ENCODE assay signal across 7 cellular contexts in the genomic region with DNA sequence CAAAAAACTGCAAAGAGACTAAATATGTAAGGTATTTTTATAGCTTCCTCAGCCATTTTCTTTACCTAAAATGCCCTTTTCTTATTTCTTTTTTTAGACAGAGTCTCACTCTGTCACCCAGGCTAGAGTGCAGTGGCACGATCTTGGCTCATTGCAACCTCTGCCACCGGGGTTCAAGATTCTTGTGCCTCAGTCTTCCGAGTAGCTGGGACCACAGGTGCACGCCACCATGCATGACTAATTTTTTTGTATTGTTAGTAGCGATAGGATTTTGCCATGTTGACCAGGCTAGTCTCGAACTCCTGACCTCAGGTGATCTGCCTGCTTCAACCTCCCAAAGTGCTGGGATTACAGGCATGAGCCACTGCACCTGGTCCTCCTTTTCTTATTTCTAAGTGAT.
A peak's percentile ranks its signal among the peaks of the same experiment; 100 is the strongest.
DNase-seq lines count a peak whose midpoint lies in the region; ATAC-seq and TF ChIP-seq lines count a peak whose summit lies in the region.
"Not testable (repeated sequence)": the region's sequence is repeated elsewhere in the genome, so short reads cannot be mapped to it uniquely, and the experiment has no call there.

No MANE protein-coding gene starts in this region.

- H3K27me3 Mint-ChIP-seq in CD4-positive, alpha-beta T cell; activated CD4-positive, alpha-beta T cell treated with anti-CD3 and anti-CD28 coated beads, Interleukin-2, amount 10 ng/mL, durations not matched to agents 24 days and 14 days; activated T-helper 17 cell treated with anti-CD3 and anti-CD28 coated beads, Interleukin-2, amount 50 U/mL, for 72 hours; dendritic cell treated with granulocyte-macrophage colony-stimulating factor and Interleukin-4, amounts not matched to agents 40 ng/mL and 50 ng/mL, for 4 days: not testable (repeated sequence)

- not testable (repeated sequence) for DNase-seq in CD4-positive, alpha-beta T cell; activated CD4-positive, alpha-beta T cell treated with anti-CD3 and anti-CD28 coated beads, Interleukin-2, amount 10 ng/mL, durations not matched to agents 24 days and 14 days; spleen

- not testable (repeated sequence) for H2AFZ ChIP-seq in OCI-LY3 (ENCODE audit: low read depth, low read length)

- TF ChIP-seq POLR2A in spleen (IDR thresholded peaks at IDR 0.05) = not testable (repeated sequence)

- H3K9me3 Mint-ChIP-seq in CD4-positive, alpha-beta T cell; activated CD4-positive, alpha-beta T cell treated with anti-CD3 and anti-CD28 coated beads, Interleukin-2, amount 10 ng/mL, durations not matched to agents 24 days and 14 days; activated T-helper 17 cell treated with anti-CD3 and anti-CD28 coated beads, Interleukin-2, amount 50 U/mL, for 72 hours; dendritic cell treated with granulocyte-macrophage colony-stimulating factor and Interleukin-4, amounts not matched to agents 40 ng/mL and 50 ng/mL, for 4 days: not testable (repeated sequence)

- POLR2A ChIA-PET in CD4-positive, alpha-beta T cell (lab: Charles Lee) = interaction anchor here (1.0 to 5.2 kb wide), 3 partner anchors 9 to 99 kb away, joined by 4 to 40 read pairs (median 18); partner anchors contain the start of gene CHD1

- not testable (repeated sequence) for TF ChIP-seq CTCF in CD4-positive, alpha-beta T cell (IDR thresholded peaks at IDR 0.05); OCI-LY3 (IDR thresholded peaks at IDR 0.05; ENCODE audit: low read depth, low read length); spleen (IDR thresholded peaks at IDR 0.05 in 8 of 11, conservative IDR thresholded peaks at IDR 0.05 in 3 of 11)

- not testable (repeated sequence) for H3K9me3 ChIP-seq in CD4-positive, alpha-beta T cell (ENCODE audit: control insufficient read depth, low read length); OCI-LY3 (ENCODE audit: insufficient read depth, low read length); spleen

- 61 to 90% (median 72%) methylated on average over 6 of the region's 6 CpGs for whole genome bisulfite sequencing in spleen, 5 donors

- not testable (repeated sequence) for ATAC-seq in CD4-positive, alpha-beta T cell (ENCODE audit: poor library complexity); activated T-helper 17 cell treated with anti-CD3 and anti-CD28 coated beads, Interleukin-2, amount 50 U/mL, for 72 hours (replicated peaks)
- ATAC-seq in GM19395 (IDR thresholded peaks at IDR 0.05; ENCODE audit: unreplicated experiment) = peak; percentile 2

- not testable (repeated sequence) for H3K36me3 Mint-ChIP-seq in CD4-positive, alpha-beta T cell (ENCODE audit: low read depth); activated CD4-positive, alpha-beta T cell treated with anti-CD3 and anti-CD28 coated beads, Interleukin-2, amount 10 ng/mL, durations not matched to agents 24 days and 14 days (ENCODE audit: low read depth); activated T-helper 17 cell treated with anti-CD3 and anti-CD28 coated beads, Interleukin-2, amount 50 U/mL, for 72 hours (ENCODE audit: low read depth); dendritic cell treated with granulocyte-macrophage colony-stimulating factor and Interleukin-4, amounts not matched to agents 40 ng/mL and 50 ng/mL, for 4 days (ENCODE audit: low read depth)

- not testable (repeated sequence) for H3K4me3 Mint-ChIP-seq in CD4-positive, alpha-beta T cell; activated CD4-positive, alpha-beta T cell treated with anti-CD3 and anti-CD28 coated beads, Interleukin-2, amount 10 ng/mL, durations not matched to agents 24 days and 14 days; dendritic cell treated with granulocyte-macrophage colony-stimulating factor and Interleukin-4, amounts not matched to agents 40 ng/mL and 50 ng/mL, for 4 days
- peak overlapping the region; percentile 49 for H3K4me3 Mint-ChIP-seq in activated T-helper 17 cell treated with anti-CD3 and anti-CD28 coated beads, Interleukin-2, amount 50 U/mL, for 72 hours

- not testable (repeated sequence) for H3K27ac ChIP-seq in CD4-positive, alpha-beta T cell (ENCODE audit: low read depth, low read length)
- peak overlapping the region; percentile 81 for H3K27ac ChIP-seq in OCI-LY3 (ENCODE audit: low read length)
- peak overlapping the region in 6 of 8 donors; percentile 79 to 91 (median 86) for H3K27ac ChIP-seq in spleen

- intact Hi-C loops in CD4-positive, alpha-beta T cell (cut with DNase I, micrococcal nuclease) = loop anchor here in 1 of 2 experiments (5.0 kb wide), 1 partner anchor 34 kb away; no protein-coding TSS in a partner anchor
- intact Hi-C loops in activated CD4-positive, alpha-beta T cell treated with anti-CD3 and anti-CD28 coated beads, Interleukin-2, amount 10 ng/mL, durations not matched to agents 24 days and 14 days (cut with micrococcal nuclease) = loop anchor here (10.0 kb wide), 1 partner anchor 1933 kb away; no protein-coding TSS in a partner anchor
- intact Hi-C loops in dendritic cell treated with granulocyte-macrophage colony-stimulating factor and Interleukin-4, amounts not matched to agents 40 ng/mL and 50 ng/mL, for 4 days (cut with micrococcal nuclease); spleen (cut with DNase I; ENCODE audit: low total_unique reads): not testable (repeated sequence)

- H3K4me2 ChIP-seq in OCI-LY3 (ENCODE audit: low read length) = peak overlapping the region; percentile 83

- H3K9ac ChIP-seq in OCI-LY3 (ENCODE audit: low read length) = peak overlapping the region; percentile 59

- peaks cover 88% of the 10 kb centered on the region for H3K4me1 ChIP-seq in OCI-LY3 (ENCODE audit: low read length)
- peaks cover 23 to 81% (median 59%) of the 10 kb centered on the region in 6 donors for H3K4me1 ChIP-seq in spleen

- H3K4me3 ChIP-seq in OCI-LY3 (ENCODE audit: low read length) = peak overlapping the region; percentile 66
- not testable (repeated sequence) for H3K4me3 ChIP-seq in spleen

- not testable (repeated sequence) for H3K27me3 ChIP-seq in CD4-positive, alpha-beta T cell (ENCODE audit: control insufficient read depth, insufficient read depth, low read length); OCI-LY3 (ENCODE audit: low read depth, low read length); spleen (replicated peaks in 1 of 7)

- H3K36me3 ChIP-seq in OCI-LY3 (replicated peaks; ENCODE audit: low read depth, low read length); spleen: not testable (repeated sequence)

- CTCF ChIA-PET in CD4-positive, alpha-beta T cell (lab: Charles Lee) = interaction anchor here (1.5 kb wide), 1 partner anchor 10 kb away, joined by 4 read pairs; no protein-coding TSS in a partner anchor

- H3K27ac Mint-ChIP-seq in CD4-positive, alpha-beta T cell = peak overlapping the region; percentile 19
- H3K27ac Mint-ChIP-seq in activated CD4-positive, alpha-beta T cell treated with anti-CD3 and anti-CD28 coated beads, Interleukin-2, amount 10 ng/mL, durations not matched to agents 24 days and 14 days = peak overlapping the region; percentile 1
- peak overlapping the region; percentile 59 for H3K27ac Mint-ChIP-seq in activated T-helper 17 cell treated with anti-CD3 and anti-CD28 coated beads, Interleukin-2, amount 50 U/mL, for 72 hours
- H3K27ac Mint-ChIP-seq in dendritic cell treated with granulocyte-macrophage colony-stimulating factor and Interleukin-4, amounts not matched to agents 40 ng/mL and 50 ng/mL, for 4 days = peak overlapping the region; percentile 70

- H3K79me2 ChIP-seq in OCI-LY3 (ENCODE audit: low read length) = not testable (repeated sequence)

- H4K20me1 ChIP-seq in OCI-LY3 (ENCODE audit: insufficient read depth, low read length) = not testable (repeated sequence)

- peaks cover 53% of the 10 kb centered on the region for H3K4me1 Mint-ChIP-seq in CD4-positive, alpha-beta T cell (ENCODE audit: low read depth)
- peaks cover 48% of the 10 kb centered on the region for H3K4me1 Mint-ChIP-seq in activated CD4-positive, alpha-beta T cell treated with anti-CD3 and anti-CD28 coated beads, Interleukin-2, amount 10 ng/mL, durations not matched to agents 24 days and 14 days
- peaks cover 31% of the 10 kb centered on the region for H3K4me1 Mint-ChIP-seq in activated T-helper 17 cell treated with anti-CD3 and anti-CD28 coated beads, Interleukin-2, amount 50 U/mL, for 72 hours
- peaks cover 62% of the 10 kb centered on the region for H3K4me1 Mint-ChIP-seq in dendritic cell treated with granulocyte-macrophage colony-stimulating factor and Interleukin-4, amounts not matched to agents 40 ng/mL and 50 ng/mL, for 4 days (ENCODE audit: low read depth)

Comparison
In these comparisons a context has a peak if more than half of its experiments do, and no peak if none do; other contexts are left out.
1. H3K27ac Mint-ChIP-seq: peak in every context shown above with its lines; median percentile 70 in dendritic cell treated with granulocyte-macrophage colony-stimulating factor and Interleukin-4, amounts not matched to agents 40 ng/mL and 50 ng/mL, for 4 days; 59 in activated T-helper 17 cell treated with anti-CD3 and anti-CD28 coated beads, Interleukin-2, amount 50 U/mL, for 72 hours; 19 in CD4-positive, alpha-beta T cell; 1 in activated CD4-positive, alpha-beta T cell treated with anti-CD3 and anti-CD28 coated beads, Interleukin-2, amount 10 ng/mL, durations not matched to agents 24 days and 14 days.